33 cellular contexts compared by ENCODE assay signal in genomic region chrX:46959101-46959500, GRCh38. TPM values are rescaled to one million over a fixed set of nuclear protein-coding genes. Genes with fewer than 3 reads are reported as not detected.
A peak's percentile ranks its signal among the peaks of the same experiment; 100 is the strongest.
DNase-seq lines count a peak whose midpoint lies in the region; ATAC-seq, FAIRE-seq and TF ChIP-seq lines count a peak whose summit lies in the region.
"Had no signal": no experiment of that assay in that cellular context is flagged by ENCODE, and none has a peak within 500 bp of the region (broad histone marks: within the 10 kb centered on the region; RNA-seq: fewer than 3 reads in every experiment).

No MANE protein-coding gene starts in this region.

- H3K27me3 Mint-ChIP-seq in WTC11 (ENCODE audit: low read depth): no peaks in the 10 kb centered on the region
- H3K27me3 Mint-ChIP-seq: activated CD4-positive, alpha-beta memory T cell treated with anti-CD3 and anti-CD28 coated beads, Interleukin-2, amount 10 ng/mL, durations not matched to agents 7 days and 5 days; stimulated activated naive CD8-positive, alpha-beta T cell treated with anti-CD3 and anti-CD28 coated beads, Interleukin-15, amount 100 ng/mL, for 72 hours; T-helper 17 cell had no signal

- H3K4me1 Mint-ChIP-seq in WTC11: peaks cover 53% of the 10 kb centered on the region
- H3K4me1 Mint-ChIP-seq: T-helper 17 cell had no signal

- TF ChIP-seq POLR2A in right lobe of liver (IDR thresholded peaks at IDR 0.05) (no peak), thyroid gland (IDR thresholded peaks at IDR 0.05) (no peak)

- intact Hi-C loops in right lobe of liver (cut with DNase I) (no loop called here), thyroid gland (cut with DNase I) (no loop called here)

- ATAC-seq in WTC11 (no peak), right lobe of liver (peak; percentile 77 to 89 (median 84))
- ATAC-seq: PC-3; stimulated activated naive CD8-positive, alpha-beta T cell treated with anti-CD3 and anti-CD28 coated beads, Interleukin-15, amount 100 ng/mL, for 72 hours; T-helper 17 cell had no signal

- H3K9me3 ChIP-seq in right lobe of liver: no peaks in the 10 kb centered on the region
- H3K9me3 ChIP-seq in thyroid gland: no peaks in the 10 kb centered on the region
- no peaks in the 10 kb centered on the region for H3K9me3 ChIP-seq in MG63
- H3K9me3 ChIP-seq: adrenal gland, BLaER1, right atrium auricular region, thoracic aorta had no signal

- H3K4me3 ChIP-seq in epithelial cell of esophagus (ENCODE audit: low read length) (no peak overlapping the region), right lobe of liver (no peak overlapping the region), thyroid gland (replicated peaks in 1 of 3) (no peak overlapping the region), MG63 (no peak overlapping the region)
- H3K4me3 ChIP-seq: adrenal gland, BLaER1, right atrium auricular region, smooth muscle cell, thoracic aorta had no signal

- H3K36me3 ChIP-seq in right lobe of liver: no peaks in the 10 kb centered on the region
- H3K36me3 ChIP-seq in thyroid gland: no peaks in the 10 kb centered on the region
- no peaks in the 10 kb centered on the region for H3K36me3 ChIP-seq in MG63
- H3K36me3 ChIP-seq: adrenal gland, BLaER1, brain microvascular endothelial cell, right atrium auricular region, thoracic aorta had no signal

- DNase-seq in WTC11 (ENCODE audit: low spot score) (no peak), epithelial cell of esophagus (ENCODE audit: low read depth) (peak; percentile 61), right lobe of liver (peak in 1 of 3 donors; percentile 63), thyroid gland (peak; percentile 3 to 14), MG63 (no peak), HCEC 1CT (no peak), frontal cortex (ENCODE audit: low spot score in 2 of 2) (no peak)
- DNase-seq: activated CD4-positive, alpha-beta memory T cell treated with anti-CD3 and anti-CD28 coated beads, Interleukin-2, amount 10 ng/mL, durations not matched to agents 7 days and 5 days; activated CD4-positive, CD25-positive, alpha-beta regulatory T cell treated with anti-CD3 and anti-CD28 coated beads, Interleukin-2, amount 50 U/mL, for 72 hours; activated CD8-positive, alpha-beta memory T cell treated with anti-CD3 and anti-CD28 coated beads, Interleukin-2, amount 50 U/mL, for 48 hours; activated naive CD4-positive, alpha-beta T cell treated with anti-CD3 and anti-CD28 coated beads for 36 hours; brain microvascular endothelial cell; EL; Kasumi-1; MV-4-11; NCI-H1436; NCI-H2081; NCI-H526; NK-92 treated with Interleukin-12 subunit alpha and Interleukin-12 subunit beta, amount 100 ng/mL, for 24 hours; PC-3; stimulated activated naive CD8-positive, alpha-beta T cell treated with anti-CD3 and anti-CD28 coated beads, Interleukin-15, amount 100 ng/mL, for 72 hours; T-helper 17 cell had no signal

- POLR2A ChIA-PET in WTC11 (lab: Charles Lee): no interaction called here

- 6% methylated on average over 2 of the region's 2 CpGs for WGBS in right lobe of liver (ENCODE audit: insufficient coverage, low coverage, low lambda C conversion rate, missing lambda C conversion rate)
- 51% methylated on average over 2 of the region's 2 CpGs; no CpG with 5 or more reads in 1 of the 2 donors for WGBS in thyroid gland, 2 donors

- H3K4me1 ChIP-seq in right lobe of liver (peaks cover 0 to 33% (median 0%) of the 10 kb centered on the region in 4 donors), thyroid gland (peaks cover 0 to 14% of the 10 kb centered on the region in 2 donors)
- H3K4me1 ChIP-seq: parathyroid adenoma had no signal

- no peaks in the 10 kb centered on the region for H3K9me3 Mint-ChIP-seq in WTC11
- H3K9me3 Mint-ChIP-seq: activated CD4-positive, alpha-beta memory T cell treated with anti-CD3 and anti-CD28 coated beads, Interleukin-2, amount 10 ng/mL, durations not matched to agents 7 days and 5 days; activated naive CD4-positive, alpha-beta T cell treated with anti-CD3 and anti-CD28 coated beads for 36 hours; neural crest cell; stimulated activated naive CD8-positive, alpha-beta T cell treated with anti-CD3 and anti-CD28 coated beads, Interleukin-15, amount 100 ng/mL, for 72 hours had no signal

- H3K27ac ChIP-seq in right lobe of liver: peak overlapping the region in 2 of 3 donors; percentile 63 to 71
- H3K27ac ChIP-seq in thyroid gland: no peak overlapping the region
- H3K27ac ChIP-seq: BLaER1, brain microvascular endothelial cell, parathyroid adenoma, right atrium auricular region, thoracic aorta had no signal

- H3K27me3 ChIP-seq in right lobe of liver (no peaks in the 10 kb centered on the region), thyroid gland (no peaks in the 10 kb centered on the region), MG63 (no peaks in the 10 kb centered on the region)
- H3K27me3 ChIP-seq: BLaER1, brain microvascular endothelial cell, right atrium auricular region had no signal

- TF ChIP-seq CTCF in WTC11 (IDR thresholded peaks at IDR 0.05) (no peak), epithelial cell of esophagus (IDR thresholded peaks at IDR 0.05; ENCODE audit: insufficient read depth, low read depth, low read length, missing control alignments) (no peak), right lobe of liver (IDR thresholded peaks at IDR 0.05) (no peak), thyroid gland (IDR thresholded peaks at IDR 0.05) (no peak)

- H3K27ac Mint-ChIP-seq in WTC11: peak overlapping the region; percentile 4; the same call in 1 of the 2 replicates
- H3K27ac Mint-ChIP-seq: activated CD4-positive, alpha-beta memory T cell treated with anti-CD3 and anti-CD28 coated beads, Interleukin-2, amount 10 ng/mL, durations not matched to agents 7 days and 5 days; activated naive CD4-positive, alpha-beta T cell treated with anti-CD3 and anti-CD28 coated beads for 36 hours; stimulated activated naive CD8-positive, alpha-beta T cell treated with anti-CD3 and anti-CD28 coated beads, Interleukin-15, amount 100 ng/mL, for 72 hours; T-helper 17 cell had no signal

- no peak for FAIRE-seq in frontal cortex (lab: Jason Lieb, UNC)
- FAIRE-seq: endothelial cell of umbilical vein, H54, islet of Langerhans, TTC549 had no signal

- no peaks in the 10 kb centered on the region for H3K36me3 Mint-ChIP-seq in WTC11

- CTCF ChIA-PET in WTC11 (lab: Charles Lee): no interaction called here

- H3K4me3 Mint-ChIP-seq in WTC11: no peak overlapping the region
- H3K4me3 Mint-ChIP-seq: activated CD4-positive, alpha-beta memory T cell treated with anti-CD3 and anti-CD28 coated beads, Interleukin-2, amount 10 ng/mL, durations not matched to agents 7 days and 5 days; activated naive CD4-positive, alpha-beta T cell treated with anti-CD3 and anti-CD28 coated beads for 36 hours; neural crest cell; stimulated activated naive CD8-positive, alpha-beta T cell treated with anti-CD3 and anti-CD28 coated beads, Interleukin-15, amount 100 ng/mL, for 72 hours; T-helper 17 cell had no signal

TF ChIP-seq in WTC11, 78 proteins besides CTCF, POLR2A, EP300 and RAD21 (continues in another document):
- no peak for TF ChIP-seq AFF4 (CRISPR knock-in tag; IDR thresholded peaks at IDR 0.05; ENCODE audit: borderline replicate concordance)
- no peak for TF ChIP-seq NFATC4 (CRISPR knock-in tag; IDR thresholded peaks at IDR 0.05)

RNA-seq across cellular contexts. Expression of gene JADE3, which starts 46.9 kb away (rescaled TPM):
- total RNA-seq in WTC11 (2021): 14.6 to 19.2 TPM (median 16.8 TPM) in 3 replicates
- total RNA-seq in right lobe of liver: 10 to 100 TPM in 2 of 6 experiments, 1 to 10 TPM in 4; 6.5 to 10.1 (median 9.1) TPM
- total RNA-seq in thyroid gland: 1 to 10 TPM; 6.0 to 8.5 (median 7.8) TPM
- total RNA-seq in MG63 (2014; rRNA removed; shearing (Covaris generic); ENCODE audit: low replicate concordance): 7.9 and 8.5 TPM in 2 replicates
- total RNA-seq in frontal cortex: 10.2 TPM

Comparison
In these comparisons a context has a peak if more than half of its experiments do, and no peak if none do; other contexts are left out.
1. DNase-seq: peak in epithelial cell of esophagus (single experiment) and thyroid gland (2 of 2); none in WTC11 (single experiment), MG63 (single experiment), HCEC 1CT (single experiment) and frontal cortex (0 of 2).
2. H3K27ac ChIP-seq: peak in right lobe of liver (2 of 3); none in thyroid gland (0 of 3).